Comparison of ENCODE assay signal across 8 cellular contexts in the genomic region with DNA sequence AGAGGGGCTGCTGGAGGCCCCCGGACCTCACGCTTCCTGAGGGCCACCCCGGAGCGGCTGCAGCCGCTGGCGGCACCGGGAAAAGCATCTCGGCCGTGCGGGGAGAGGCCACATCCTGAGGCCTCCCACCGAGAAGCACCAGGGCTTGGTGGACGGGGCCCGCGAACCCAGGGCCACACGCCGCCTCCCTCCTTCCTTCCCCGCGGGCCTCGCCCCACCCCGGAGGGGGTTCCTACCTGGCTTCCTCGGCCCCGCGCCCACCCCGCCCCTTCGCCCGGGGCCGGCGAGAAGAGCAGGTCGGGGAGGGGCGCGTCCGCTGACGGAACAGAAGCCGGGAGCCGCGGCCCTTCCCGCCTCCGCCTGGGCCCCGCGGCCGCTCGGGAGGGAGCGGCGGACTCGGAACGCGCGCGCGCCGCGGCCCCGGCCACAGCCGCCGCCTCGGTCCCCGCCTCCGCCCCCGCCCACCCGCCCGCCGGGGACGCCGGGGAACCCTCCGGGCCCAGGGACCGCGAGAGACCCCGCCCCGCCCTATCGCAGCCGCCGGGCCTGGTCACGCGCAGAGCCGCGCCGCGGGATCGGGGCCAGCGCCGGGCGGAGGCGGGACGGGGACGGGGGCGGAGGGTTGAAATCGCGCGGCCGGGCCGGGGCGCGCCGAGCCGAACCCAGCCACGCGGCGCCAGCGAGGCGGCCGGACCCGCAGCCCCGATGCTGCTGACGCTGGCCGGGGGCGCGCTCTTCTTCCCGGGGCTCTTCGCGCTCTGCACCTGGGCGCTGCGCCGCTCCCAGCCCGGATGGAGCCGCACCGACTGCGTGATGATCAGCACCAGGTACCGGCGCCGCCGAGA. TPM values are rescaled to one million over a fixed set of nuclear protein-coding genes. Genes with fewer than 3 reads are reported as not detected.
DNase-seq lines count a peak whose midpoint lies in the region; ATAC-seq and TF ChIP-seq lines count a peak whose summit lies in the region.

Gene TLCD3A (plus strand): TSS at position 654 of the 845 bp plus-strand sequence. CDS start 52 bp downstream, at position 706.

- no peaks in the 10 kb centered on the region for H3K4me1 Mint-ChIP-seq in activated naive CD4-positive, alpha-beta T cell treated with anti-CD3 and anti-CD28 coated beads, Interleukin-2, amount 50 U/mL, for 24 hours

- H3K27ac ChIP-seq in gastroesophageal sphincter (peak within 1 kb of the TSS; percentile 21 to 92 (median 89)), vagina (peak within 1 kb of the TSS; percentile 87)

- peaks cover 0 to 4% of the 10 kb centered on the region in 2 donors for H3K36me3 ChIP-seq in gastroesophageal sphincter
- peaks cover 10% of the 10 kb centered on the region for H3K36me3 ChIP-seq in neuron (ENCODE audit: insufficient read depth, low read length)
- H3K36me3 ChIP-seq in vagina, result no peaks in the 10 kb centered on the region

- no CpG with 5 or more reads among the region's 121 CpGs for WGBS in gastroesophageal sphincter (ENCODE audit: low coverage in 1 of 2), 2 donors

- no peaks in the 10 kb centered on the region for H3K36me3 Mint-ChIP-seq in activated naive CD4-positive, alpha-beta T cell treated with anti-CD3 and anti-CD28 coated beads, Interleukin-2, amount 50 U/mL, for 24 hours

- H2AFZ ChIP-seq in neuron (ENCODE audit: low read depth, low read length), result peak within 1 kb of the TSS; percentile 90

- TF ChIP-seq CTCF in gastroesophageal sphincter (IDR thresholded peaks at IDR 0.05), result peak in 2 of 4 experiments; percentile 3 to 7
- TF ChIP-seq CTCF in vagina (IDR thresholded peaks at IDR 0.05), result no peak

- no peaks in the 10 kb centered on the region for H3K9me3 Mint-ChIP-seq in activated naive CD4-positive, alpha-beta T cell treated with anti-CD3 and anti-CD28 coated beads, Interleukin-2, amount 50 U/mL, for 24 hours

- ATAC-seq in HG02981 (IDR thresholded peaks at IDR 0.05; ENCODE audit: unreplicated experiment), result peak; percentile 57
- peak; percentile 93 for ATAC-seq in gastroesophageal sphincter

- H3K27me3 Mint-ChIP-seq in activated naive CD4-positive, alpha-beta T cell treated with anti-CD3 and anti-CD28 coated beads, Interleukin-2, amount 50 U/mL, for 24 hours, result peaks cover 4% of the 10 kb centered on the region

- H3K9me3 ChIP-seq in gastroesophageal sphincter, result no peaks in the 10 kb centered on the region
- H3K9me3 ChIP-seq in neuron (ENCODE audit: low read length), result peaks cover 2% of the 10 kb centered on the region
- H3K9me3 ChIP-seq in vagina, result no peaks in the 10 kb centered on the region

- intact Hi-C loops in vagina (cut with DNase I), result no loop called here

- H3K27ac Mint-ChIP-seq in activated naive CD4-positive, alpha-beta T cell treated with anti-CD3 and anti-CD28 coated beads, Interleukin-2, amount 50 U/mL, for 24 hours, result peak within 1 kb of the TSS; percentile 86

- peak within 1 kb of the TSS; percentile 83 for H3K4me3 Mint-ChIP-seq in activated naive CD4-positive, alpha-beta T cell treated with anti-CD3 and anti-CD28 coated beads, Interleukin-2, amount 50 U/mL, for 24 hours

- no peaks in the 10 kb centered on the region for H3K27me3 ChIP-seq in gastroesophageal sphincter
- H3K27me3 ChIP-seq in neuron (ENCODE audit: insufficient read depth, low read length), result no peaks in the 10 kb centered on the region
- H3K27me3 ChIP-seq in vagina, result no peaks in the 10 kb centered on the region

- TF ChIP-seq POLR2A in gastroesophageal sphincter (IDR thresholded peaks at IDR 0.05) (peak; percentile 19 to 27), vagina (IDR thresholded peaks at IDR 0.05) (peak in 1 of 2 donors; percentile 8)

- DNase-seq in NCI-H2107 (lab: John Stamatoyannopoulos, UW), result peak; percentile 40
- no peak for DNase-seq in NCI-H2107 treated with DMSO at 0.1 percent for 48 hours (lab: John Stamatoyannopoulos, UW; ENCODE audit: unreplicated experiment)
- DNase-seq in RPMI7951 (ENCODE audit: low read depth), result peak; percentile 54
- no peak for DNase-seq in vagina (ENCODE audit: extremely low spot score in 2 of 2)

- peak within 1 kb of the TSS; percentile 73 to 91 for H3K4me3 ChIP-seq in gastroesophageal sphincter
- peak within 1 kb of the TSS; percentile 66 for H3K4me3 ChIP-seq in neuron (ENCODE audit: low read length)
- H3K4me3 ChIP-seq in vagina, result peak within 1 kb of the TSS; percentile 66 to 80

- no peak for TF ChIP-seq EP300 in gastroesophageal sphincter (IDR thresholded peaks at IDR 0.05)

- H3K4me1 ChIP-seq in gastroesophageal sphincter (peaks cover 0 to 24% (median 7%) of the 10 kb centered on the region in 3 donors), neuron (ENCODE audit: insufficient read depth, low read length) (peaks cover 11% of the 10 kb centered on the region), vagina (peaks cover 48% of the 10 kb centered on the region)

RNA-seq across cellular contexts. Expression of gene TLCD3A, which starts in this region (rescaled TPM):
- total RNA-seq in RPMI7951 (2014; rRNA removed; shearing (Covaris generic)), result 15.3 and 15.4 TPM in 2 replicates
- total RNA-seq in gastroesophageal sphincter (10 to 100 TPM in 1 of 4 donors, 1 to 10 TPM in 3; 2.8 to 13.6 (median 7.1) TPM), vagina (18.7 TPM)

Comparison
In these comparisons a context has a peak if more than half of its experiments do, and no peak if none do; other contexts are left out.
1. DNase-seq: peak in NCI-H2107 (single experiment) and RPMI7951 (single experiment); none in NCI-H2107 treated with DMSO at 0.1 percent for 48 hours (single experiment) and vagina (0 of 2).
2. Peak in every context shown above with its lines, with median percentiles within 50 percentile points of each other: H3K4me3 ChIP-seq.